8 cellular contexts compared by ENCODE assay signal in genomic region chr19:44003461-44004134, GRCh38. TPM values are rescaled to one million over a fixed set of nuclear protein-coding genes. Genes with fewer than 3 reads are reported as not detected.
DNase-seq lines count a peak whose midpoint lies in the region; ATAC-seq and TF ChIP-seq lines count a peak whose summit lies in the region.

No MANE protein-coding gene starts in this region.

- in situ Hi-C loops in astrocyte of the cerebellum (cut with HindIII; ENCODE audit: low sequenced_read_pairs) = no loop called here

- H3K27me3 ChIP-seq in DND-41 (ENCODE audit: insufficient read depth, low read length, poor library complexity) = no peaks in the 10 kb centered on the region

- H3K36me3 ChIP-seq in DND-41 (ENCODE audit: insufficient read depth, low read length) = peaks cover 22% of the 10 kb centered on the region

- peak overlapping the region; percentile 82 for H3K9ac ChIP-seq in DND-41 (ENCODE audit: low read depth, low read length)

- peaks cover 30% of the 10 kb centered on the region for H3K9me3 Mint-ChIP-seq in stimulated activated effector memory CD8-positive, alpha-beta T cell treated with anti-CD3 and anti-CD28 coated beads, Interleukin-12 subunit alpha, Interleukin-12 subunit beta, amount 100 ng/mL, for 72 hours

- H3K4me1 ChIP-seq in DND-41 (ENCODE audit: insufficient read depth, low read length) = peaks cover 21% of the 10 kb centered on the region

- peak overlapping the region; percentile 92 for H3K4me2 ChIP-seq in DND-41 (ENCODE audit: insufficient read depth, low read length)

- peak overlapping the region; percentile 94 for H3K27ac Mint-ChIP-seq in stimulated activated effector memory CD8-positive, alpha-beta T cell treated with anti-CD3 and anti-CD28 coated beads, Interleukin-12 subunit alpha, Interleukin-12 subunit beta, amount 100 ng/mL, for 72 hours

- no peaks in the 10 kb centered on the region for H4K20me1 ChIP-seq in DND-41 (ENCODE audit: insufficient read depth, low read length)

- TF ChIP-seq CTCF in DND-41 (IDR thresholded peaks at IDR 0.05; ENCODE audit: borderline replicate concordance, extremely low read depth, low read length, poor library complexity, severe bottlenecking) (peak; percentile 43), astrocyte of the cerebellum (IDR thresholded peaks at IDR 0.05; ENCODE audit: low read depth, low read length, missing control alignments) (no peak)

- peak overlapping the region; percentile 95 for H3K4me3 Mint-ChIP-seq in stimulated activated effector memory CD8-positive, alpha-beta T cell treated with anti-CD3 and anti-CD28 coated beads, Interleukin-12 subunit alpha, Interleukin-12 subunit beta, amount 100 ng/mL, for 72 hours

- H3K36me3 Mint-ChIP-seq in stimulated activated effector memory CD8-positive, alpha-beta T cell treated with anti-CD3 and anti-CD28 coated beads, Interleukin-12 subunit alpha, Interleukin-12 subunit beta, amount 100 ng/mL, for 72 hours = peaks cover 25% of the 10 kb centered on the region

- peak overlapping the region; percentile 92 to 95 for H3K4me3 ChIP-seq in DND-41 (ENCODE audit: low read depth in 1 of 2, low read length in 2 of 2)
- H3K4me3 ChIP-seq in astrocyte of the cerebellum (ENCODE audit: low read depth, low read length) = peak overlapping the region; percentile 94

- peak; percentile 55 for ATAC-seq in DND-41 (ENCODE audit: insufficient read depth, low read depth)
- ATAC-seq in GM21528 (IDR thresholded peaks at IDR 0.05; ENCODE audit: low FRiP score, unreplicated experiment) = peak; percentile 31
- ATAC-seq in stimulated activated effector memory CD8-positive, alpha-beta T cell treated with anti-CD3 and anti-CD28 coated beads, Interleukin-12 subunit alpha, Interleukin-12 subunit beta, amount 100 ng/mL, for 72 hours = peak; percentile 44

- H3K9me3 ChIP-seq in DND-41 (ENCODE audit: insufficient read depth, low read length, severe bottlenecking) = peaks cover 13% of the 10 kb centered on the region

- DNase-seq in DND-41 = peak; percentile 20
- peak; percentile 48 for DNase-seq in NAMALWA (ENCODE audit: low spot score)
- DNase-seq in astrocyte of the cerebellum (ENCODE audit: low read depth) = no peak
- peak; percentile 15 for DNase-seq in iPS-NIHi7 (ENCODE audit: extremely low spot score)
- DNase-seq in stimulated activated effector memory CD8-positive, alpha-beta T cell treated with anti-CD3 and anti-CD28 coated beads, Interleukin-12 subunit alpha, Interleukin-12 subunit beta, amount 100 ng/mL, for 72 hours (ENCODE audit: low spot score in 2 of 2) = peak in 1 of 2 donors; percentile 56
- no peak for DNase-seq in occipital lobe (lab: John Stamatoyannopoulos, UW)
- no peak for DNase-seq in NCI-H2081 treated with DMSO at 0.1 percent for 48 hours (lab: John Stamatoyannopoulos, UW)

- peaks cover 35% of the 10 kb centered on the region for H3K79me2 ChIP-seq in DND-41 (ENCODE audit: insufficient read depth, low read length)

- peaks cover 23% of the 10 kb centered on the region for H3K4me1 Mint-ChIP-seq in stimulated activated effector memory CD8-positive, alpha-beta T cell treated with anti-CD3 and anti-CD28 coated beads, Interleukin-12 subunit alpha, Interleukin-12 subunit beta, amount 100 ng/mL, for 72 hours

- peak overlapping the region; percentile 100 for H2AFZ ChIP-seq in DND-41 (ENCODE audit: low read depth, low read length)

- H3K27ac ChIP-seq in DND-41 (ENCODE audit: low read length) = peak overlapping the region; percentile 96

RNA-seq across cellular contexts. Expression of gene ZNF230, which starts 0.8 kb away (rescaled TPM):
- total RNA-seq in occipital lobe = 10.3 TPM

RNA-seq across cellular contexts. Expression of gene ZNF155, which starts 19.6 kb away (rescaled TPM):
- total RNA-seq in occipital lobe = 13.9 TPM

RNA-seq across cellular contexts. Expression of gene ZNF222, which starts 21.6 kb away (rescaled TPM):
- total RNA-seq in occipital lobe = 12.3 TPM

RNA-seq across cellular contexts. Expression of gene ZNF223, which starts 48.2 kb away (rescaled TPM):
- 14.8 TPM for total RNA-seq in occipital lobe

RNA-seq across cellular contexts. Expression of gene ZNF221, which starts 52.6 kb away (rescaled TPM):
- 24.6 TPM for total RNA-seq in occipital lobe

Comparison
In these comparisons a context has a peak if more than half of its experiments do, and no peak if none do; other contexts are left out.
1. DNase-seq: peak in DND-41 (single experiment), NAMALWA (single experiment) and iPS-NIHi7 (single experiment); none in astrocyte of the cerebellum (single experiment), occipital lobe (single experiment) and NCI-H2081 treated with DMSO at 0.1 percent for 48 hours (single experiment).
2. Peak in every context shown above with its lines, with median percentiles within 50 percentile points of each other: ATAC-seq.